1 cellular context compared by ENCODE assay signal in the genomic region with DNA sequence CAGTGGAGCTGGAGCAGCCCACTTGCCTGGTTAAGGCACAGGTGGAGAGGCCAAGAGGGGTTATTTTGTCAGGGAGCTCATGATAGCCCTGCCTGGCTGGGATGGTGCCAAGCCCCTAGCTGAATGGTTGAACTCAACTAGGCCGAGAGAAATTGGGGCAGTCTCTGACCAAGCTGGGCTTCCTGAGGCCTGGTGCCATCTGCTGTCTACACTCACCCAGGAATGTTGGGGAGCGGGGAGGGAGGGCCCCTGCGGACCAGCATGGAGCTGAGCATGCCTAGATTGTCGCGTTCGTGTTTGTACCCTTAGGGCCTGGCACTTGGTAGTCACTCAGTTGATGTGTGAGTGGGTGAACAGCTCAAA.
TF ChIP-seq lines count a peak whose summit lies in the region.

No MANE protein-coding gene starts in this region.

TF ChIP-seq in GM12878, 131 proteins besides CTCF, POLR2A, EP300 and RAD21:
- no peak for TF ChIP-seq SPI1 (IDR thresholded peaks at IDR 0.05; ENCODE audit: borderline replicate concordance, insufficient read depth, low read depth, low read length)
TF ChIP-seq in GM12878: peak in this region for 0.
